8 cellular contexts compared by ENCODE assay signal in genomic region chr14:22556021-22556989, GRCh38. TPM values are rescaled to one million over a fixed set of nuclear protein-coding genes. Genes with fewer than 3 reads are reported as not detected.
A peak's percentile ranks its signal among the peaks of the same experiment; 100 is the strongest.
DNase-seq lines count a peak whose midpoint lies in the region; ATAC-seq lines count a peak whose summit lies in the region.

No MANE protein-coding gene starts in this region.

- peaks cover 88 to 97% (median 96%) of the 10 kb centered on the region in 3 donors for H3K4me1 Mint-ChIP-seq in CD8-positive, alpha-beta memory T cell

- peak; percentile 59 for ATAC-seq in GM21526 (IDR thresholded peaks at IDR 0.05; ENCODE audit: low FRiP score, unreplicated experiment)
- ATAC-seq in activated CD4-positive, CD25-positive, alpha-beta regulatory T cell treated with anti-CD3 and anti-CD28 coated beads, Interleukin-2, amount 50 U/mL, for 24 hours, result peak; percentile 69 to 73

- no peaks in the 10 kb centered on the region for H3K9me3 ChIP-seq in CD8-positive, alpha-beta memory T cell (ENCODE audit: low read length)
- no peaks in the 10 kb centered on the region for H3K9me3 ChIP-seq in HUES64 (ENCODE audit: insufficient read depth, low read depth, low read length)
- no peaks in the 10 kb centered on the region for H3K9me3 ChIP-seq in mucosa of rectum (ENCODE audit: control insufficient read depth in 2 of 2, low read length in 2 of 2)

- peaks cover 0 to 4% (median 2%) of the 10 kb centered on the region in 5 donors for H3K9me3 Mint-ChIP-seq in CD8-positive, alpha-beta memory T cell

- H3K36me3 ChIP-seq in CD8-positive, alpha-beta memory T cell (ENCODE audit: insufficient read depth, low read length), result peaks cover 11% of the 10 kb centered on the region
- H3K36me3 ChIP-seq in HUES64 (ENCODE audit: insufficient read depth, low read length), result no peaks in the 10 kb centered on the region
- no peaks in the 10 kb centered on the region for H3K36me3 ChIP-seq in mucosa of rectum (ENCODE audit: control insufficient read depth in 2 of 2, insufficient read depth in 2 of 2, low read length in 2 of 2)

- in situ Hi-C loops in G401 (cut with HindIII; ENCODE audit: low sequenced_read_pairs), result no loop called here

- H3K27ac Mint-ChIP-seq in CD8-positive, alpha-beta memory T cell, result peak overlapping the region; percentile 98 to 100 (median 99)

- H3K36me3 Mint-ChIP-seq in CD8-positive, alpha-beta memory T cell, result peaks cover 11 to 30% (median 12%) of the 10 kb centered on the region in 3 donors

- H3K27ac ChIP-seq in CD8-positive, alpha-beta memory T cell (ENCODE audit: low read depth, low read length), result peak overlapping the region; percentile 92
- H3K27ac ChIP-seq in HUES64 (ENCODE audit: low read depth, low read length) (no peak overlapping the region), mucosa of rectum (ENCODE audit: low read depth in 2 of 2, low read length in 2 of 2) (peak overlapping the region; percentile 71 to 90)

- H3K27me3 Mint-ChIP-seq in CD8-positive, alpha-beta memory T cell, result peaks cover 0 to 7% of the 10 kb centered on the region in 2 donors

- H3K4me3 ChIP-seq in CD8-positive, alpha-beta memory T cell (ENCODE audit: low read length), result peak overlapping the region; percentile 69
- H3K4me3 ChIP-seq in HUES64 (ENCODE audit: low read length), result no peak overlapping the region
- H3K4me3 ChIP-seq in mucosa of rectum (ENCODE audit: low read length in 2 of 2), result peak overlapping the region; percentile 24 to 72

- peak overlapping the region; percentile 51 for H3K9ac ChIP-seq in HUES64 (ENCODE audit: low read depth, low read length)
- peak overlapping the region; percentile 63 to 70 for H3K9ac ChIP-seq in mucosa of rectum (ENCODE audit: low read depth in 1 of 2, low read length in 2 of 2)

- POLR2A ChIA-PET in CD8-positive, alpha-beta memory T cell (lab: Charles Lee), result interaction anchor here (0.5 to 13.3 kb wide), 34 partner anchors 10 to 914 kb away, joined by 3 to 285 read pairs (median 4); partner anchors contain the start of genes ABHD4, DAD1 and OXA1L

- peak; percentile 96 to 100 (median 100) for DNase-seq in CD8-positive, alpha-beta memory T cell
- DNase-seq in cerebellar cortex (ENCODE audit: low spot score) (peak; percentile 15), G401 (ENCODE audit: low spot score) (no peak)
- peak; percentile 93 to 98 for DNase-seq in stimulated activated CD8-positive, alpha-beta memory T cell treated with anti-CD3 and anti-CD28 coated beads, Interleukin-7, amount 100 ng/mL, for 48 hours (ENCODE audit: extremely low read depth in 1 of 2, low read depth in 1 of 2)

- WGBS in HUES64, result 86% methylated on average over 28 of the region's 28 CpGs

- CTCF ChIA-PET in CD8-positive, alpha-beta memory T cell (lab: Charles Lee), result interaction anchor here (0.7 to 13.0 kb wide), 51 partner anchors 10 to 1030 kb away, joined by 3 to 338 read pairs (median 4); partner anchors contain the start of genes ABHD4, DAD1, LRP10 and OXA1L

- peak overlapping the region; percentile 84 to 94 (median 89) for H3K4me3 Mint-ChIP-seq in CD8-positive, alpha-beta memory T cell

- H3K27me3 ChIP-seq in CD8-positive, alpha-beta memory T cell (ENCODE audit: insufficient read depth, low read length, poor library complexity, severe bottlenecking), result no peaks in the 10 kb centered on the region
- H3K27me3 ChIP-seq in HUES64 (ENCODE audit: insufficient read depth, low read length) (no peaks in the 10 kb centered on the region), mucosa of rectum (ENCODE audit: control insufficient read depth in 2 of 2, insufficient read depth in 2 of 2, low read length in 2 of 2) (no peaks in the 10 kb centered on the region)

- peaks cover 92% of the 10 kb centered on the region for H3K4me1 ChIP-seq in CD8-positive, alpha-beta memory T cell (ENCODE audit: insufficient read depth, low read length)
- H3K4me1 ChIP-seq in HUES64 (ENCODE audit: insufficient read depth, low read length) (peaks cover 22% of the 10 kb centered on the region), mucosa of rectum (ENCODE audit: control insufficient read depth in 2 of 2, insufficient read depth in 2 of 2, low read length in 2 of 2) (peaks cover 37 to 51% of the 10 kb centered on the region in 2 donors)

RNA-seq across cellular contexts. Expression of gene DAD1, which starts 32.7 kb away (rescaled TPM):
- 100 to 1,000 TPM; 329 to 353 TPM for total RNA-seq in CD8-positive, alpha-beta memory T cell
- 622 TPM for polyA plus RNA-seq in CD8-positive, alpha-beta memory T cell
- 144 TPM for polyA plus RNA-seq in HUES64 (2013, experiment 1 of 2)
- polyA plus RNA-seq in HUES64 (2013, experiment 2 of 2), result 172 TPM
- 381 and 389 TPM in 2 replicates for total RNA-seq in G401 (2014; rRNA removed; shearing (Covaris generic))

RNA-seq across cellular contexts. Expression of gene ABHD4, which starts 41.8 kb away (rescaled TPM):
- 10 to 100 TPM in 1 of 2 experiments, 1 to 10 TPM in 1; 8.4 to 11.4 TPM for total RNA-seq in CD8-positive, alpha-beta memory T cell
- 13.7 TPM for polyA plus RNA-seq in CD8-positive, alpha-beta memory T cell
- 12.9 TPM for polyA plus RNA-seq in HUES64 (2013, experiment 1 of 2)
- 12.2 TPM for polyA plus RNA-seq in HUES64 (2013, experiment 2 of 2)
- 8.1 and 8.9 TPM in 2 replicates for total RNA-seq in G401 (2014; rRNA removed; shearing (Covaris generic))
